Comparison of ENCODE assay signal across 1 cellular context in the genomic region with DNA sequence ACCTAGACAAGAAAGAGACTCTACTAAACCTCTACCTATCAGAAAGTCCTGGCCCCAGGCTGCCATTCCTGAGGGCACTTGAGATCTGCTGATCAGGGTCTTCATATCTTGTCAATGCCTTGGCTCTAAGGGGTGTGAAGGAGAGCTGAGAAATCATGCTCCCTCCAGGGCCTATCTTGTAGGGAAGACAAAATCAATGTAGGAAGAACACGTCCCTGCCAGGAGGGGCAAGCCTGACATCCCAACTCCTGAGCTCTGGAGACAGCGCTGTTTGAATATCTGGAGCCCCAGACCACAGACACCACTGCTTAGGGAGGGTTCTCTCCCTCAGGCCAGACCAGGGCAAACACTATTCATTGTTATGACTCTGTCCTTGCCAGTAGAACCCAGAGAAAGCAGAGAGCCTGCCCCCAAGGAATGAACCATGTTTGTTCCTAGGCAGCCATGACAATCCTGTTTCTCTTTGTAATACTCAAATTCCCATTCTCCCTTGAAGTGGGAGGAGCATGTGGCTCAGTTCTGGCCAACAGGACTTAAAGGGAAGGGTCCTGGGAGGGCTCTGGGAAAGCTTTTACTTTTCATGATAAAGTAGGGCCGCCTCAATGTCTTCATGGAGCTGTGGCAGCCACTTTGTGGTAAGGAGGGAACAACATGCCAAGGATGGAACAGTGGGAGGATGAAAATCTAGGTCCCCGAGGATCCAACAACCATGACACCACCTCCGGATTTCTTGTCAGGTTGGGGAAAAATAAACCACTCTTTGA.
TF ChIP-seq lines count a peak whose summit lies in the region.

No MANE protein-coding gene starts in this region.

TF ChIP-seq in HepG2, 621 proteins besides CTCF, POLR2A, EP300 and RAD21 (continues in another document):
- TF ChIP-seq, protein P1, sequence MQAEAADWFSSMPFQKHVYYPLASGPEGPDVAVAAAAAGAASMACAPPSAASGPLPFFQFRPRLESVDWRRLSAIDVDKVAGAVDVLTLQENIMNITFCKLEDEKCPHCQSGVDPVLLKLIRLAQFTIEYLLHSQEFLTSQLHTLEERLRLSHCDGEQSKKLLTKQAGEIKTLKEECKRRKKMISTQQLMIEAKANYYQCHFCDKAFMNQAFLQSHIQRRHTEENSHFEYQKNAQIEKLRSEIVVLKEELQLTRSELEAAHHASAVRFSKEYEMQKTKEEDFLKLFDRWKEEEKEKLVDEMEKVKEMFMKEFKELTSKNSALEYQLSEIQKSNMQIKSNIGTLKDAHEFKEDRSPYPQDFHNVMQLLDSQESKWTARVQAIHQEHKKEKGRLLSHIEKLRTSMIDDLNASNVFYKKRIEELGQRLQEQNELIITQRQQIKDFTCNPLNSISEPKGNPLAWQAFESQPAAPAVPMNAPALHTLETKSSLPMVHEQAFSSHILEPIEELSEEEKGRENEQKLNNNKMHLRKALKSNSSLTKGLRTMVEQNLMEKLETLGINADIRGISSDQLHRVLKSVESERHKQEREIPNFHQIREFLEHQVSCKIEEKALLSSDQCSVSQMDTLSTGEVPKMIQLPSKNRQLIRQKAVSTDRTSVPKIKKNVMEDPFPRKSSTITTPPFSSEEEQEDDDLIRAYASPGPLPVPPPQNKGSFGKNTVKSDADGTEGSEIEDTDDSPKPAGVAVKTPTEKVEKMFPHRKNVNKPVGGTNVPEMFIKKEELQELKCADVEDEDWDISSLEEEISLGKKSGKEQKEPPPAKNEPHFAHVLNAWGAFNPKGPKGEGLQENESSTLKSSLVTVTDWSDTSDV (CRISPR knock-in tag; IDR thresholded peaks at IDR 0.05): 0 out of 2 replicates have a peak, but pooled peaks have one; percentile 25
- TF ChIP-seq ZNF143 (CRISPR knock-in tag; IDR thresholded peaks at IDR 0.05) (peak; percentile 70), RCOR2 (CRISPR knock-in tag; IDR thresholded peaks at IDR 0.05) (0 out of 2 replicates have a peak, but pooled peaks have one; percentile 30), RORA (CRISPR knock-in tag; IDR thresholded peaks at IDR 0.05) (no peak), ZNF674 (CRISPR knock-in tag; IDR thresholded peaks at IDR 0.05; ENCODE audit: low read depth) (no peak), XBP1 (CRISPR knock-in tag; IDR thresholded peaks at IDR 0.05) (no peak), RXRA (CRISPR knock-in tag; IDR thresholded peaks at IDR 0.05) (no peak), ZFP36L2 (CRISPR knock-in tag; IDR thresholded peaks at IDR 0.05) (no peak), HMG20B (CRISPR knock-in tag; conservative IDR thresholded peaks at IDR 0.05) (0 out of 2 replicates have a peak, but pooled peaks have one; percentile 7), ZNF33B (CRISPR knock-in tag; IDR thresholded peaks at IDR 0.05) (0 out of 2 replicates have a peak, but pooled peaks have one; percentile 30), ZNF33A (CRISPR knock-in tag; IDR thresholded peaks at IDR 0.05; ENCODE audit: borderline replicate concordance) (peak; percentile 41; the same call in 1 of the 2 replicates), TARDBP (CRISPR knock-in tag; IDR thresholded peaks at IDR 0.05) (peak; percentile 3; the same call in 1 of the 2 replicates), ZNF564 (CRISPR knock-in tag; IDR thresholded peaks at IDR 0.05) (no peak), ETV5 (CRISPR knock-in tag; IDR thresholded peaks at IDR 0.05; ENCODE audit: borderline replicate concordance) (no peak), ZNF781 (CRISPR knock-in tag; IDR thresholded peaks at IDR 0.05; ENCODE audit: borderline replicate concordance, not compliant biosample characterization) (no peak), ZNF883 (CRISPR knock-in tag; IDR thresholded peaks at IDR 0.05; ENCODE audit: not compliant biosample characterization) (peak; percentile 44), ZMYM3 (CRISPR knock-in tag; IDR thresholded peaks at IDR 0.05) (peak; percentile 77), ZNF788 (CRISPR knock-in tag; IDR thresholded peaks at IDR 0.05; ENCODE audit: borderline replicate concordance) (0 out of 2 replicates have a peak, but pooled peaks have one; percentile 21), ZNF616 (CRISPR knock-in tag; IDR thresholded peaks at IDR 0.05; ENCODE audit: low read depth) (no peak), SALL1 (CRISPR knock-in tag; IDR thresholded peaks at IDR 0.05) (peak; percentile 44), EED (CRISPR knock-in tag; IDR thresholded peaks at IDR 0.05) (no peak), JUN (CRISPR knock-in tag; IDR thresholded peaks at IDR 0.05) (no peak), ZFP90 (CRISPR knock-in tag; IDR thresholded peaks at IDR 0.05; ENCODE audit: borderline replicate concordance) (no peak), GPN1 (CRISPR knock-in tag; IDR thresholded peaks at IDR 0.05; ENCODE audit: borderline replicate concordance) (no peak), ZNF253 (CRISPR knock-in tag; IDR thresholded peaks at IDR 0.05; ENCODE audit: borderline replicate concordance) (no peak), YEATS4 (CRISPR knock-in tag; IDR thresholded peaks at IDR 0.05; ENCODE audit: borderline replicate concordance) (no peak), SOX6 (IDR thresholded peaks at IDR 0.05) (no peak), SOX6 (CRISPR knock-in tag; IDR thresholded peaks at IDR 0.05) (no peak), PITX1 (CRISPR knock-in tag; IDR thresholded peaks at IDR 0.05) (no peak), ZNF337 (CRISPR knock-in tag; IDR thresholded peaks at IDR 0.05; ENCODE audit: borderline replicate concordance, low read depth) (0 out of 2 replicates have a peak, but pooled peaks have one; percentile 24), ZNF333 (CRISPR knock-in tag; IDR thresholded peaks at IDR 0.05; ENCODE audit: borderline replicate concordance) (no peak), SCMH1 (CRISPR knock-in tag; IDR thresholded peaks at IDR 0.05; ENCODE audit: borderline replicate concordance) (no peak), ZNF607 (CRISPR knock-in tag; IDR thresholded peaks at IDR 0.05; ENCODE audit: borderline replicate concordance) (0 out of 2 replicates have a peak, but pooled peaks have one; percentile 52)
- TF ChIP-seq, protein P2, sequence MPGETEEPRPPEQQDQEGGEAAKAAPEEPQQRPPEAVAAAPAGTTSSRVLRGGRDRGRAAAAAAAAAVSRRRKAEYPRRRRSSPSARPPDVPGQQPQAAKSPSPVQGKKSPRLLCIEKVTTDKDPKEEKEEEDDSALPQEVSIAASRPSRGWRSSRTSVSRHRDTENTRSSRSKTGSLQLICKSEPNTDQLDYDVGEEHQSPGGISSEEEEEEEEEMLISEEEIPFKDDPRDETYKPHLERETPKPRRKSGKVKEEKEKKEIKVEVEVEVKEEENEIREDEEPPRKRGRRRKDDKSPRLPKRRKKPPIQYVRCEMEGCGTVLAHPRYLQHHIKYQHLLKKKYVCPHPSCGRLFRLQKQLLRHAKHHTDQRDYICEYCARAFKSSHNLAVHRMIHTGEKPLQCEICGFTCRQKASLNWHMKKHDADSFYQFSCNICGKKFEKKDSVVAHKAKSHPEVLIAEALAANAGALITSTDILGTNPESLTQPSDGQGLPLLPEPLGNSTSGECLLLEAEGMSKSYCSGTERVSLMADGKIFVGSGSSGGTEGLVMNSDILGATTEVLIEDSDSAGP (CRISPR knock-in tag; IDR thresholded peaks at IDR 0.05; ENCODE audit: borderline replicate concordance): peak; percentile 86
- TF ChIP-seq, protein P3, sequence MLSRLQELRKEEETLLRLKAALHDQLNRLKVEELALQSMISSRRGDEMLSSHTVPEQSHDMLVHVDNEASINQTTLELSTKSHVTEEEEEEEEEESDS (CRISPR knock-in tag; IDR thresholded peaks at IDR 0.05; ENCODE audit: borderline replicate concordance): no peak
- TF ChIP-seq, protein P4, sequence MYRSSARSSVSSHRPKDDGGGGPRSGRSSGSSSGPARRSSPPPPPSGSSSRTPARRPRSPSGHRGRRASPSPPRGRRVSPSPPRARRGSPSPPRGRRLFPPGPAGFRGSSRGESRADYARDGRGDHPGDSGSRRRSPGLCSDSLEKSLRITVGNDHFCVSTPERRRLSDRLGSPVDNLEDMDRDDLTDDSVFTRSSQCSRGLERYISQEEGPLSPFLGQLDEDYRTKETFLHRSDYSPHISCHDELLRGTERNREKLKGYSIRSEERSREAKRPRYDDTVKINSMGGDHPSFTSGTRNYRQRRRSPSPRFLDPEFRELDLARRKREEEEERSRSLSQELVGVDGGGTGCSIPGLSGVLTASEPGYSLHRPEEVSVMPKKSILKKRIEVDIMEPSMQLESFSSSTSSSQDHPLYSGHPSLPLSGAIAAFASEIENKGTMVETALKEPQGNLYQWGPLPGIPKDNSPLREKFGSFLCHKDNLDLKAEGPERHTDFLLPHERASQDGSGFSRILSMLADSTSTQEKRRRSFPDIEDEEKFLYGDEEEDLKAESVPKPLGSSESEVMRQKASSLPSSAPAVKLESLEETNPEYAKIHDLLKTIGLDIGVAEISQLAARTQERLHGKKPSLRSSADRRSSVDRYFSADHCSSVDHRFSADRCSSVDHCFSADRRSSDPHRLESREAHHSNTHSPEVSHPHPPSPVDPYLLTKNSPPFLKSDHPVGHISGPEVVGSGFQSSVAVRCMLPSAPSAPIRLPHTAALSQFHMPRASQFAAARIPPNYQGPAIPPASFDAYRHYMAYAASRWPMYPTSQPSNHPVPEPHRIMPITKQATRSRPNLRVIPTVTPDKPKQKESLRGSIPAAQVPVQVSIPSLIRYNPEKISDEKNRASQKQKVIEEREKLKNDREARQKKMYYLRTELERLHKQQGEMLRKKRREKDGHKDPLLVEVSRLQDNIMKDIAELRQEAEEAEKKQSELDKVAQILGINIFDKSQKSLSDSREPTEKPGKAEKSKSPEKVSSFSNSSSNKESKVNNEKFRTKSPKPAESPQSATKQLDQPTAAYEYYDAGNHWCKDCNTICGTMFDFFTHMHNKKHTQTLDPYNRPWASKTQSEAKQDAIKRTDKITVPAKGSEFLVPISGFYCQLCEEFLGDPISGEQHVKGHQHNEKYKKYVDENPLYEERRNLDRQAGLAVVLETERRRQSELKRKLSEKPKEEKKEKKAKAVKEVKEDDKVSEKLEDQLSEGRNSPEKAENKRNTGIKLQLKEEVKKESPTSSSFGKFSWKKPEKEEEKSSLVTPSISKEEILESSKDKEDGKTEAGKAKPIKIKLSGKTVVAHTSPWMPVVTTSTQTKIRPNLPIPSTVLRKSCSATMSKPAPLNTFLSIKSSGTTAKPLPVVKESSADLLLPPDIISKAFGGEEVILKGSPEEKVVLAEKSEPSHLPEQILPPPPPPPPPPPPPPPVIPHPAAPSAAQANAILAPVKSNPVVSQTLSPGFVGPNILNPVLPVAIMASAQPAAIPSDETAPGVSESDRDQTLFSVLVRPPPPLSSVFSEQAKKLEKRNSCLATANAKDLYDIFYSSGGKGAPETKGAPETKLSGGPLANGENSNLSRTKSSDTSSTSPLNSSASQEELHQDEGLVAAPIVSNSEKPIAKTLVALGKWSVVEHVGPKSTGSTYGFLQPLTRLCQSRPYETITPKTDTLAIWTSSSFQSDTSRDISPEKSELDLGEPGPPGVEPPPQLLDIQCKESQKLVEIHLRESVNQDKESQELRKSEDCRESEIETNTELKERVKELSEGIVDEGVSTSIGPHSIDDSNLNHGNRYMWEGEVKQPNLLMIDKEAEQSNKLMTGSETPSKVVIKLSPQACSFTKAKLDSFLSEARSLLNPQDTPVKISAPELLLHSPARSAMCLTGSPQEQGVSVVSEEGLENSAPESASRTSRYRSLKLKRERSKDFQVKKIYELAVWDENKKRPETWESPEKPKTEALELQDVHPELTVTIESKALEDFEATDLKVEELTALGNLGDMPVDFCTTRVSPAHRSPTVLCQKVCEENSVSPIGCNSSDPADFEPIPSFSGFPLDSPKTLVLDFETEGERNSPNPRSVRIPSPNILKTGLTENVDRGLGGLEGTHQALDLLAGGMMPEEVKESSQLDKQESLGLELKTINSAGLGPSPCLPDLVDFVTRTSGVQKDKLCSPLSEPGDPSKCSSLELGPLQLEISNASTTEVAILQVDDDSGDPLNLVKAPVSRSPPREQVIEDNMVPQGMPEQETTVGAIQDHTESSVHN (CRISPR knock-in tag; IDR thresholded peaks at IDR 0.05): no peak
- TF ChIP-seq, protein P5, sequence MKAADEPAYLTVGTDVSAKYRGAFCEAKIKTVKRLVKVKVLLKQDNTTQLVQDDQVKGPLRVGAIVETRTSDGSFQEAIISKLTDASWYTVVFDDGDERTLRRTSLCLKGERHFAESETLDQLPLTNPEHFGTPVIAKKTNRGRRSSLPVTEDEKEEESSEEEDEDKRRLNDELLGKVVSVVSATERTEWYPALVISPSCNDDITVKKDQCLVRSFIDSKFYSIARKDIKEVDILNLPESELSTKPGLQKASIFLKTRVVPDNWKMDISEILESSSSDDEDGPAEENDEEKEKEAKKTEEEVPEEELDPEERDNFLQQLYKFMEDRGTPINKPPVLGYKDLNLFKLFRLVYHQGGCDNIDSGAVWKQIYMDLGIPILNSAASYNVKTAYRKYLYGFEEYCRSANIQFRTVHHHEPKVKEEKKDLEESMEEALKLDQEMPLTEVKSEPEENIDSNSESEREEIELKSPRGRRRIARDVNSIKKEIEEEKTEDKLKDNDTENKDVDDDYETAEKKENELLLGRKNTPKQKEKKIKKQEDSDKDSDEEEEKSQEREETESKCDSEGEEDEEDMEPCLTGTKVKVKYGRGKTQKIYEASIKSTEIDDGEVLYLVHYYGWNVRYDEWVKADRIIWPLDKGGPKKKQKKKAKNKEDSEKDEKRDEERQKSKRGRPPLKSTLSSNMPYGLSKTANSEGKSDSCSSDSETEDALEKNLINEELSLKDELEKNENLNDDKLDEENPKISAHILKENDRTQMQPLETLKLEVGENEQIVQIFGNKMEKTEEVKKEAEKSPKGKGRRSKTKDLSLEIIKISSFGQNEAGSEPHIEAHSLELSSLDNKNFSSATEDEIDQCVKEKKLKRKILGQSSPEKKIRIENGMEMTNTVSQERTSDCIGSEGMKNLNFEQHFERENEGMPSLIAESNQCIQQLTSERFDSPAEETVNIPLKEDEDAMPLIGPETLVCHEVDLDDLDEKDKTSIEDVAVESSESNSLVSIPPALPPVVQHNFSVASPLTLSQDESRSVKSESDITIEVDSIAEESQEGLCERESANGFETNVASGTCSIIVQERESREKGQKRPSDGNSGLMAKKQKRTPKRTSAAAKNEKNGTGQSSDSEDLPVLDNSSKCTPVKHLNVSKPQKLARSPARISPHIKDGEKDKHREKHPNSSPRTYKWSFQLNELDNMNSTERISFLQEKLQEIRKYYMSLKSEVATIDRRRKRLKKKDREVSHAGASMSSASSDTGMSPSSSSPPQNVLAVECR (CRISPR knock-in tag; IDR thresholded peaks at IDR 0.05; ENCODE audit: borderline replicate concordance): 0 out of 2 replicates have a peak, but pooled peaks have one; percentile 10
- TF ChIP-seq, protein P6, sequence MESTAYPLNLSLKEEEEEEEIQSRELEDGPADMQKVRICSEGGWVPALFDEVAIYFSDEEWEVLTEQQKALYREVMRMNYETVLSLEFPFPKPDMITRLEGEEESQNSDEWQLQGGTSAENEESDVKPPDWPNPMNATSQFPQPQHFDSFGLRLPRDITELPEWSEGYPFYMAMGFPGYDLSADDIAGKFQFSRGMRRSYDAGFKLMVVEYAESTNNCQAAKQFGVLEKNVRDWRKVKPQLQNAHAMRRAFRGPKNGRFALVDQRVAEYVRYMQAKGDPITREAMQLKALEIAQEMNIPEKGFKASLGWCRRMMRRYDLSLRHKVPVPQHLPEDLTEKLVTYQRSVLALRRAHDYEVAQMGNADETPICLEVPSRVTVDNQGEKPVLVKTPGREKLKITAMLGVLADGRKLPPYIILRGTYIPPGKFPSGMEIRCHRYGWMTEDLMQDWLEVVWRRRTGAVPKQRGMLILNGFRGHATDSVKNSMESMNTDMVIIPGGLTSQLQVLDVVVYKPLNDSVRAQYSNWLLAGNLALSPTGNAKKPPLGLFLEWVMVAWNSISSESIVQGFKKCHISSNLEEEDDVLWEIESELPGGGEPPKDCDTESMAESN (CRISPR knock-in tag; conservative IDR thresholded peaks at IDR 0.05): no peak
